In the genomic region with DNA sequence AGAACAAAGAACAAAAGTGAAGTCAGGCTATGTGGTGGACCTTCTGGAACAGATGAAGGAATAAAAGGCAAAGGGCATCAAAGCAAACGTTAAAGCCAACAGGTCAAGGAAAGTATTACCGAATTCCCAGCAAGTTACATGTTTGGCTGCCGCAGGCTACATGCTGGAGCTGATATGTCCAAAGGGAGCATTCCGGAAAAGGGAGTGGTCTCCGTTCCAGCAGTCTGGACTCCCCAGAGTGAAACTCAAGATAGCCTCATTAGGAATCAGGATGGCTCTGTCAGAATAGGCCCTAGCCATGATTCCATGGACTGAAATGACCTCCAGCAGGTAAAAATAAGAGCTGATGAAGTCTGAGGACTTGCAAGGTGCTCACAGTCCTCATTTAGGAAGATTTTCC, we compare ENCODE assay signal across 27 cellular contexts.
DNase-seq lines count a peak whose midpoint lies in the region; ATAC-seq, FAIRE-seq and TF ChIP-seq lines count a peak whose summit lies in the region.
"Had no signal": no experiment of that assay in that cellular context is flagged by ENCODE, and none has a peak within 500 bp of the region (broad histone marks: within the 10 kb centered on the region; RNA-seq: fewer than 3 reads in every experiment).

No MANE protein-coding gene starts in this region.

- CTCF ChIA-PET in HCT116 (lab: Charles Lee) (no interaction called here), endothelial cell of umbilical vein (lab: Charles Lee) (interaction anchor here (0.8 to 2.0 kb wide), 7 partner anchors 8 to 313 kb away, joined by 3 to 7 read pairs (median 4); no protein-coding TSS in a partner anchor)

- intact Hi-C loops in HCT116 (cut with micrococcal nuclease) (loop anchor here (10.0 kb wide), 1 partner anchor 485 kb away; no protein-coding TSS in a partner anchor), endothelial cell of umbilical vein (cut with micrococcal nuclease) (loop anchor here (1.0 to 2.0 kb wide), 4 partner anchors 8 to 487 kb away; no protein-coding TSS in a partner anchor), right cardiac atrium (cut with DNase I) (no loop called here), sciatic nerve (cut with DNase I) (no loop called here)

- H2AFZ ChIP-seq in HCT116 (ENCODE audit: low read depth, low read length, poor library complexity, severe bottlenecking) (peak overlapping the region; percentile 27), endothelial cell of umbilical vein (ENCODE audit: low read depth, low read length) (peak overlapping the region; percentile 20)

- H3K79me2 ChIP-seq in HCT116 (ENCODE audit: insufficient read depth, low read length) (no peaks in the 10 kb centered on the region), endothelial cell of umbilical vein (ENCODE audit: control insufficient read depth, insufficient read depth, low read length) (no peaks in the 10 kb centered on the region)

- H3K36me3 ChIP-seq in HCT116 (ENCODE audit: control insufficient read depth in 1 of 2, insufficient read depth in 2 of 2, low read length in 2 of 2) (no peaks in the 10 kb centered on the region), endothelial cell of umbilical vein (ENCODE audit: control insufficient read depth in 2 of 2, extremely low read depth in 1 of 2, insufficient read depth in 2 of 2, low read length in 2 of 2) (no peaks in the 10 kb centered on the region)
- H3K36me3 ChIP-seq: BLaER1, thoracic aorta had no signal

- TF ChIP-seq CTCF in HCT116 (IDR thresholded peaks at IDR 0.05 in 2 of 3, conservative IDR thresholded peaks at IDR 0.05 in 1 of 3; ENCODE audit: borderline replicate concordance in 1 of 3, insufficient read depth in 1 of 3, low read depth in 2 of 3, low read length in 2 of 3), result no peak
- TF ChIP-seq CTCF in endothelial cell of umbilical vein (IDR thresholded peaks at IDR 0.05; ENCODE audit: extremely low read depth in 1 of 2, insufficient read depth in 1 of 2, low read depth in 1 of 2, low read length in 2 of 2), result no peak

- TF ChIP-seq RAD21 in HCT116 (IDR thresholded peaks at IDR 0.05; ENCODE audit: low read depth), result no peak

- peak; percentile 33 for FAIRE-seq in endothelial cell of umbilical vein (lab: Jason Lieb, UNC)
- FAIRE-seq: GM12891 had no signal

- H3K4me2 ChIP-seq in HCT116 (ENCODE audit: low read length) (no peak overlapping the region), endothelial cell of umbilical vein (ENCODE audit: insufficient read depth, low read length) (peak overlapping the region; percentile 33)
- H3K4me2 ChIP-seq: BLaER1 had no signal

- H4K20me1 ChIP-seq in HCT116 (ENCODE audit: insufficient read depth) (no peaks in the 10 kb centered on the region), endothelial cell of umbilical vein (replicated peaks; ENCODE audit: control insufficient read depth, extremely low read depth, insufficient read depth, low read length) (no peaks in the 10 kb centered on the region)
- H4K20me1 ChIP-seq: BLaER1 had no signal

- no peaks in the 10 kb centered on the region for H3K9me1 ChIP-seq in endothelial cell of umbilical vein (replicated peaks; ENCODE audit: control insufficient read depth, extremely low read depth, insufficient read depth, low read length)

- POLR2A ChIA-PET in HCT116 (lab: Charles Lee), result no interaction called here
- POLR2A ChIA-PET in endothelial cell of umbilical vein (lab: Charles Lee), result interaction anchor here (1.3 kb wide), 1 partner anchor 313 kb away, joined by 6 read pairs; no protein-coding TSS in a partner anchor

- RAD21 ChIA-PET in HCT116 (lab: Charles Lee; ENCODE audit: low non-redundant PET in 1 of 2, low total read pairs in 2 of 2, uncharacterized antibody in 2 of 2, unreplicated experiment in 2 of 2), result no interaction called here

- no peak overlapping the region for H3K4me3 ChIP-seq in HCT116 (replicated peaks in 1 of 2; ENCODE audit: low read depth in 1 of 2, low read length in 2 of 2)
- no peak overlapping the region for H3K4me3 ChIP-seq in endothelial cell of umbilical vein (replicated peaks in 1 of 3; ENCODE audit: insufficient read depth in 1 of 3, low read depth in 1 of 3, low read length in 3 of 3)
- H3K4me3 ChIP-seq in right cardiac atrium (ENCODE audit: low read length), result no peak overlapping the region
- H3K4me3 ChIP-seq: BLaER1, lung, SK-N-MC, thoracic aorta had no signal

- peaks cover 0 to 6% of the 10 kb centered on the region in 2 experiments; a peak in 1 of 4 replicates for H3K4me1 ChIP-seq in HCT116 (ENCODE audit: control insufficient read depth in 1 of 2, insufficient read depth in 2 of 2, low read length in 2 of 2)
- H3K4me1 ChIP-seq in endothelial cell of umbilical vein (ENCODE audit: control insufficient read depth, extremely low read depth, insufficient read depth, low read length), result peaks cover 42% of the 10 kb centered on the region
- no peaks in the 10 kb centered on the region for H3K4me1 ChIP-seq in right cardiac atrium (ENCODE audit: control insufficient read depth, insufficient read depth, low read length)
- H3K4me1 ChIP-seq: BLaER1 had no signal

- H3K9me3 ChIP-seq in HCT116 (ENCODE audit: control insufficient read depth in 1 of 2, insufficient read depth in 1 of 2, low read depth in 1 of 2, low read length in 2 of 2), result no peaks in the 10 kb centered on the region
- H3K9me3 ChIP-seq in endothelial cell of umbilical vein (replicated peaks; ENCODE audit: control insufficient read depth, insufficient read depth, low read length), result no peaks in the 10 kb centered on the region
- H3K9me3 ChIP-seq in right cardiac atrium (ENCODE audit: control insufficient read depth, low read length), result no peaks in the 10 kb centered on the region
- H3K9me3 ChIP-seq: BLaER1, thoracic aorta had no signal

- no TSS peak for BruUV-seq in HCT116 (replicated peaks; lab: Mats Ljungman, UMichigan)
- no TSS peak for BruUV-seq in endothelial cell of umbilical vein (replicated peaks; lab: Mats Ljungman, UMichigan)

- 39% methylated on average over 5 of the region's 5 CpGs for WGBS in right cardiac atrium

- H3K9ac ChIP-seq in HCT116 (ENCODE audit: low read length) (no peak overlapping the region), endothelial cell of umbilical vein (replicated peaks; ENCODE audit: extremely low read depth, insufficient read depth, low read length) (peak overlapping the region; percentile 25)
- H3K9ac ChIP-seq: BLaER1 had no signal

- ATAC-seq in HCT116, result no peak
- ATAC-seq in right cardiac atrium, result peak; percentile 97 to 100
- peak; percentile 95 for ATAC-seq in sciatic nerve
- ATAC-seq in HG03439 (IDR thresholded peaks at IDR 0.05; ENCODE audit: unreplicated experiment), result no peak
- ATAC-seq in HG03025 (IDR thresholded peaks at IDR 0.05; ENCODE audit: low FRiP score, unreplicated experiment), result no peak
- ATAC-seq in GM21723 (IDR thresholded peaks at IDR 0.05; ENCODE audit: unreplicated experiment), result no peak
- ATAC-seq: foreskin keratinocyte had no signal

- H3K9me2 ChIP-seq in HCT116 (ENCODE audit: insufficient read depth), result no peaks in the 10 kb centered on the region; the same call in 1 of the 2 replicates

- DNase-seq in HCT116 (ENCODE audit: low read depth, low spot score) (no peak), endothelial cell of umbilical vein (ENCODE audit: low read depth, low spot score) (peak; percentile 82), right cardiac atrium (peak; percentile 63 to 80 (median 66)), sciatic nerve (ENCODE audit: low spot score) (peak; percentile 64)
- no peak for DNase-seq in effector CD4-positive, alpha-beta T cell
- DNase-seq: activated CD4-positive, alpha-beta T cell treated with anti-CD3 and anti-CD28 coated beads for 4 hours; activated T-cell treated with anti-CD3 and anti-CD28 coated beads, Interleukin-2, amount 50 U/mL, for 48 hours; COR-L47; foreskin keratinocyte; HCEC 1CT; naive B cell; NCI-H1092 treated with DMSO at 0.1 percent for 48 hours; NCI-H1930; NCI-H345; NCI-H774; retina; RPMI8226; stimulated activated CD4-positive, alpha-beta T cell treated with anti-CD3 and anti-CD28 coated beads, Interleukin-4, amount 100 ng/mL, for 4 hours; stimulated activated naive CD4-positive, alpha-beta T cell had no signal

- dilution Hi-C loops in endothelial cell of umbilical vein (cut with MboI; ENCODE audit: extremely low pct_ligation_motif_present, low sequenced_read_pairs), result no loop called here

- no peaks in the 10 kb centered on the region for H3K27me3 ChIP-seq in HCT116 (ENCODE audit: insufficient read depth, low read length)
- H3K27me3 ChIP-seq in endothelial cell of umbilical vein (ENCODE audit: control insufficient read depth in 2 of 2, insufficient read depth in 2 of 2, low read length in 2 of 2), result no peaks in the 10 kb centered on the region
- H3K27me3 ChIP-seq in right cardiac atrium (ENCODE audit: control insufficient read depth, insufficient read depth), result no peaks in the 10 kb centered on the region
- H3K27me3 ChIP-seq: BLaER1, foreskin keratinocyte had no signal

- no peak overlapping the region for H3K27ac ChIP-seq in HCT116 (ENCODE audit: low read depth, low read length)
- H3K27ac ChIP-seq in endothelial cell of umbilical vein (ENCODE audit: insufficient read depth, low read depth, low read length), result peak overlapping the region; percentile 63
- H3K27ac ChIP-seq in right cardiac atrium (ENCODE audit: low read length), result no peak overlapping the region
- H3K27ac ChIP-seq: BLaER1, foreskin keratinocyte, SK-N-MC, thoracic aorta had no signal

- TF ChIP-seq POLR2A in HCT116 (IDR thresholded peaks at IDR 0.05; ENCODE audit: borderline replicate concordance, extremely low read depth, insufficient read depth, insufficient read length), result no peak
- peak; percentile 61 for TF ChIP-seq POLR2A in endothelial cell of umbilical vein (IDR thresholded peaks at IDR 0.05; ENCODE audit: low read depth, low read length)

TF ChIP-seq in HCT116, 20 proteins besides CTCF, POLR2A, EP300 and RAD21 (continues in another document):
- no peak for TF ChIP-seq YY1 (IDR thresholded peaks at IDR 0.05; ENCODE audit: extremely low read depth, insufficient replicate concordance, low read depth, low read length)
- no peak for TF ChIP-seq POLR2AphosphoS5 (IDR thresholded peaks at IDR 0.05; ENCODE audit: low read depth, low read length)
- no peak for TF ChIP-seq SP1 (IDR thresholded peaks at IDR 0.05; ENCODE audit: low read depth)
- no peak for TF ChIP-seq FOSL1 (IDR thresholded peaks at IDR 0.05; ENCODE audit: low read depth)
- TF ChIP-seq CBX3 (IDR thresholded peaks at IDR 0.05; ENCODE audit: low read depth), result no peak

TF ChIP-seq in endothelial cell of umbilical vein, 7 proteins besides CTCF, POLR2A, EP300 and RAD21:
- TF ChIP-seq POLR2AphosphoS5 (IDR thresholded peaks at IDR 0.05; ENCODE audit: insufficient read depth, low read depth, low read length), result peak; percentile 62
- TF ChIP-seq GATA2 (IDR thresholded peaks at IDR 0.05; ENCODE audit: insufficient read depth, insufficient read length, low read depth, low read length), result no peak

Comparison
In these comparisons a context has a peak if more than half of its experiments do, and no peak if none do; other contexts are left out.
1. ATAC-seq: peak in right cardiac atrium (2 of 2) and sciatic nerve (single experiment); none in HCT116 (single experiment), HG03439 (single experiment), HG03025 (single experiment) and GM21723 (single experiment).
2. DNase-seq: peak in endothelial cell of umbilical vein (single experiment), right cardiac atrium (3 of 3) and sciatic nerve (single experiment); none in HCT116 (single experiment) and effector CD4-positive, alpha-beta T cell (single experiment).
3. intact Hi-C loops: an anchor here in HCT116 (10.0 kb wide) and endothelial cell of umbilical vein (1.0 to 2.0 kb wide); none called in right cardiac atrium and sciatic nerve.